10 cellular contexts compared by ENCODE assay signal in genomic region chr18:50644807-50645206, GRCh38.
DNase-seq lines count a peak whose midpoint lies in the region; ATAC-seq, FAIRE-seq and TF ChIP-seq lines count a peak whose summit lies in the region.
"Had no signal": no experiment of that assay in that cellular context is flagged by ENCODE, and none has a peak within 500 bp of the region (broad histone marks: within the 10 kb centered on the region; RNA-seq: fewer than 3 reads in every experiment).

No MANE protein-coding gene starts in this region.

- no peaks in the 10 kb centered on the region for H4K20me1 ChIP-seq in K562 (replicated peaks; ENCODE audit: control insufficient read depth, insufficient read depth, low read length)
- H4K20me1 ChIP-seq in HepG2 (ENCODE audit: insufficient read depth, low read length): no peaks in the 10 kb centered on the region

- no peaks in the 10 kb centered on the region for H3K36me3 Mint-ChIP-seq in stimulated activated effector memory CD8-positive, alpha-beta T cell treated with anti-CD3 and anti-CD28 coated beads, Interleukin-12 subunit alpha, Interleukin-12 subunit beta, amount 100 ng/mL, for 72 hours

- DNase-seq in GM06990 (ENCODE audit: extremely low read depth, insufficient read length) (no peak), M059J (ENCODE audit: low read depth) (peak; percentile 11), K562 (ENCODE audit: extremely low read depth in 1 of 4, low spot score in 3 of 4) (peak; percentile 8 to 24 (median 16)), HepG2 (ENCODE audit: low spot score) (peak; percentile 33), kidney glomerular epithelial cell (lab: John Stamatoyannopoulos, UW) (no peak), GM10248 (ENCODE audit: extremely low spot score) (no peak), hepatic stellate cell (ENCODE audit: low spot score) (no peak)
- DNase-seq in stimulated activated effector memory CD8-positive, alpha-beta T cell treated with anti-CD3 and anti-CD28 coated beads, Interleukin-12 subunit alpha, Interleukin-12 subunit beta, amount 100 ng/mL, for 72 hours (ENCODE audit: low spot score in 2 of 2): no peak
- DNase-seq: Peyer's patch, sigmoid colon had no signal

- H3K27ac Mint-ChIP-seq in stimulated activated effector memory CD8-positive, alpha-beta T cell treated with anti-CD3 and anti-CD28 coated beads, Interleukin-12 subunit alpha, Interleukin-12 subunit beta, amount 100 ng/mL, for 72 hours: no peak overlapping the region

- H3K9me1 ChIP-seq in K562 (ENCODE audit: control insufficient read depth, insufficient read depth, low read length): no peaks in the 10 kb centered on the region

- no peaks in the 10 kb centered on the region for H3K4me1 Mint-ChIP-seq in stimulated activated effector memory CD8-positive, alpha-beta T cell treated with anti-CD3 and anti-CD28 coated beads, Interleukin-12 subunit alpha, Interleukin-12 subunit beta, amount 100 ng/mL, for 72 hours

- peak; percentile 84 for ATAC-seq in K562
- ATAC-seq in HepG2: peak; percentile 99
- no peak for ATAC-seq in stimulated activated effector memory CD8-positive, alpha-beta T cell treated with anti-CD3 and anti-CD28 coated beads, Interleukin-12 subunit alpha, Interleukin-12 subunit beta, amount 100 ng/mL, for 72 hours

- TF ChIP-seq RAD21 in K562 (CRISPR knock-in tag; conservative IDR thresholded peaks at IDR 0.05 in 1 of 2, IDR thresholded peaks at IDR 0.05 in 1 of 2): no peak
- no peak for TF ChIP-seq RAD21 in HepG2 (CRISPR knock-in tag; IDR thresholded peaks at IDR 0.05)

- H3K4me2 ChIP-seq in K562 (ENCODE audit: insufficient read depth, low read length): no peak overlapping the region
- H3K4me2 ChIP-seq in HepG2 (ENCODE audit: low read depth, low read length): no peak overlapping the region

- no peak overlapping the region for H3K4me3 Mint-ChIP-seq in stimulated activated effector memory CD8-positive, alpha-beta T cell treated with anti-CD3 and anti-CD28 coated beads, Interleukin-12 subunit alpha, Interleukin-12 subunit beta, amount 100 ng/mL, for 72 hours

- in situ Hi-C loops in K562 (cut with MboI): no loop called here
- in situ Hi-C loops in HepG2 (cut with HindIII; ENCODE audit: extremely low pct_ligation_motif_present, low pct_unique_long_range_greater_than_20kb): loop anchor here (5.0 kb wide), 1 partner anchor 128 kb away; no protein-coding TSS in a partner anchor

- TF ChIP-seq POLR2A in K562 (conservative IDR thresholded peaks at IDR 0.05) (no peak), HepG2 (IDR thresholded peaks at IDR 0.05; ENCODE audit: insufficient read depth in 1 of 2, low read depth in 2 of 2, low read length in 2 of 2) (no peak)

- no peak for FAIRE-seq in K562 (lab: Jason Lieb, UNC)
- peak; percentile 63 for FAIRE-seq in HepG2 (lab: Jason Lieb, UNC)

- H3K79me2 ChIP-seq in K562 (ENCODE audit: control insufficient read depth, insufficient read depth, low read length) (no peaks in the 10 kb centered on the region), HepG2 (ENCODE audit: insufficient read depth, low read length) (no peaks in the 10 kb centered on the region)

- H3K4me1 ChIP-seq in K562 (replicated peaks in 1 of 2; ENCODE audit: control insufficient read depth in 2 of 2, insufficient read depth in 2 of 2, low read length in 2 of 2) (no peaks in the 10 kb centered on the region), HepG2 (ENCODE audit: insufficient read depth, low read length) (no peaks in the 10 kb centered on the region)
- H3K4me1 ChIP-seq: Peyer's patch had no signal

- H3K27ac ChIP-seq in K562 (ENCODE audit: extremely low read depth, low read depth, low read length) (no peak overlapping the region), HepG2 (ENCODE audit: extremely low read length, insufficient read depth, low read length) (no peak overlapping the region)
- H3K27ac ChIP-seq: Peyer's patch, sigmoid colon had no signal

- CTCF ChIA-PET in K562 (lab: Yijun Ruan, JAX; ENCODE audit: low intra/inter-chr PET ratio): no interaction called here
- CTCF ChIA-PET in HepG2 (lab: Yijun Ruan, JAX; ENCODE audit: low intra/inter-chr PET ratio, low total read pairs): interaction anchor here (1.9 kb wide), 1 partner anchor 138 kb away, joined by 7 read pairs; no protein-coding TSS in a partner anchor
- CTCF ChIA-PET in GM10248 (lab: Yijun Ruan, JAX): no interaction called here

- H3K36me3 ChIP-seq in GM06990 (ENCODE audit: control insufficient read depth, insufficient read depth, low read length) (no peaks in the 10 kb centered on the region), K562 (ENCODE audit: control insufficient read depth, insufficient read depth, low read length) (no peaks in the 10 kb centered on the region), HepG2 (replicated peaks in 1 of 2; ENCODE audit: control insufficient read depth in 1 of 2, insufficient read depth in 2 of 2, low read length in 2 of 2) (no peaks in the 10 kb centered on the region)
- H3K36me3 ChIP-seq: Peyer's patch, sigmoid colon had no signal

- no peak for TF ChIP-seq EP300 in K562 (IDR thresholded peaks at IDR 0.05; ENCODE audit: low read length)
- TF ChIP-seq EP300 in HepG2 (IDR thresholded peaks at IDR 0.05; ENCODE audit: low read depth in 2 of 2, low read length in 2 of 2): no peak
- TF ChIP-seq EP300 in HepG2 (CRISPR knock-in tag; IDR thresholded peaks at IDR 0.05; ENCODE audit: borderline replicate concordance): no peak

- no peak overlapping the region for H3K4me3 ChIP-seq in GM06990 (replicated peaks; ENCODE audit: low read depth, low read length)
- no peak overlapping the region for H3K4me3 ChIP-seq in K562
- H3K4me3 ChIP-seq in HepG2 (replicated peaks in 1 of 3; ENCODE audit: insufficient read depth in 1 of 3, low read depth in 2 of 3, low read length in 3 of 3): no peak overlapping the region
- H3K4me3 ChIP-seq: Peyer's patch, sigmoid colon had no signal

- H3K9me3 ChIP-seq in K562 (replicated peaks; ENCODE audit: control insufficient read depth, insufficient read depth, low read depth, low read length): no peaks in the 10 kb centered on the region
- H3K9me3 ChIP-seq in HepG2 (ENCODE audit: low read length): no peaks in the 10 kb centered on the region
- H3K9me3 ChIP-seq: Peyer's patch, sigmoid colon had no signal

- H2AFZ ChIP-seq in K562 (ENCODE audit: low read depth, low read length) (no peak overlapping the region), HepG2 (ENCODE audit: low read length) (no peak overlapping the region)

- TF ChIP-seq CTCF in GM06990 (IDR thresholded peaks at IDR 0.05; ENCODE audit: insufficient read depth, low read length, poor library complexity, severe bottlenecking) (peak; percentile 29), K562 (IDR thresholded peaks at IDR 0.05 in 2 of 3, conservative IDR thresholded peaks at IDR 0.05 in 1 of 3; ENCODE audit: insufficient read depth in 2 of 3, low read depth in 1 of 3, low read length in 3 of 3) (peak; percentile 38 to 54 (median 46); a peak in 4 of 6 replicates), HepG2 (CRISPR knock-in tag; IDR thresholded peaks at IDR 0.05) (peak; percentile 72), GM10248 (IDR thresholded peaks at IDR 0.05; ENCODE audit: control extremely low read depth, extremely low read depth, low read depth, missing control alignments) (no peak)

- WGBS in K562 (ENCODE audit: insufficient coverage, low coverage, missing lambda C conversion rate): 5% methylated on average over 10 of the region's 10 CpGs
- WGBS in HepG2 (ENCODE audit: low lambda C conversion rate): 35% methylated on average over 10 of the region's 10 CpGs

- POLR2A ChIA-PET in K562 (lab: Yijun Ruan, JAX) (no interaction called here), HepG2 (lab: Yijun Ruan, JAX) (no interaction called here), GM10248 (lab: Yijun Ruan, JAX) (no interaction called here)

- H3K9me3 Mint-ChIP-seq in stimulated activated effector memory CD8-positive, alpha-beta T cell treated with anti-CD3 and anti-CD28 coated beads, Interleukin-12 subunit alpha, Interleukin-12 subunit beta, amount 100 ng/mL, for 72 hours: no peaks in the 10 kb centered on the region

- intact Hi-C loops in K562 (cut with micrococcal nuclease) (no loop called here), HepG2 (cut with micrococcal nuclease; ENCODE audit: unreplicated experiment) (loop anchor here (1.0 to 5.0 kb wide), 2 partner anchors 137 to 138 kb away; no protein-coding TSS in a partner anchor)

- H3K9ac ChIP-seq in K562 (ENCODE audit: insufficient read depth in 1 of 2, low read depth in 2 of 2, low read length in 2 of 2) (no peak overlapping the region), HepG2 (ENCODE audit: insufficient read depth, low read depth, low read length) (no peak overlapping the region)

- no peaks in the 10 kb centered on the region; the same call in none of the 2 replicates for H3K27me3 ChIP-seq in GM06990 (replicated peaks; ENCODE audit: control insufficient read depth, insufficient read depth, low read length)
- H3K27me3 ChIP-seq in K562 (ENCODE audit: control insufficient read depth in 2 of 2, insufficient read depth in 2 of 2, low read length in 2 of 2): no peaks in the 10 kb centered on the region
- no peaks in the 10 kb centered on the region for H3K27me3 ChIP-seq in HepG2 (ENCODE audit: control insufficient read depth in 1 of 2, insufficient read depth in 2 of 2, low read length in 2 of 2)
- H3K27me3 ChIP-seq: Peyer's patch, sigmoid colon had no signal

- BruUV-seq in K562 (replicated peaks; lab: Mats Ljungman, UMichigan): no TSS peak
- no TSS peak for BruUV-seq in HepG2 (replicated peaks; lab: Mats Ljungman, UMichigan)

TF ChIP-seq in K562, 482 proteins besides CTCF, POLR2A, EP300 and RAD21 (continues in another document):
- TF ChIP-seq ZFP30 (CRISPR knock-in tag; IDR thresholded peaks at IDR 0.05; ENCODE audit: borderline replicate concordance) (no peak), MTF1 (CRISPR knock-in tag; IDR thresholded peaks at IDR 0.05; ENCODE audit: borderline replicate concordance) (no peak), EGR1 (conservative IDR thresholded peaks at IDR 0.05) (0 out of 2 replicates have a peak, but pooled peaks have one; percentile 25)

TF ChIP-seq in HepG2, 621 proteins besides CTCF, POLR2A, EP300 and RAD21:
- TF ChIP-seq GATAD2A (CRISPR knock-in tag; IDR thresholded peaks at IDR 0.05) (no peak), ATF7-NPFF (CRISPR knock-in tag; IDR thresholded peaks at IDR 0.05; ENCODE audit: low read depth) (no peak), DNMT1 (CRISPR knock-in tag; IDR thresholded peaks at IDR 0.05) (no peak), SMC3 (IDR thresholded peaks at IDR 0.05; ENCODE audit: low read length) (peak; percentile 41; the same call in 1 of the 2 replicates), STAG1 (CRISPR knock-in tag; IDR thresholded peaks at IDR 0.05) (peak; percentile 58), STAT5B (CRISPR knock-in tag; IDR thresholded peaks at IDR 0.05) (no peak)

Comparison
In these comparisons a context has a peak if more than half of its experiments do, and no peak if none do; other contexts are left out.
1. DNase-seq: peak in M059J (single experiment), K562 (4 of 4) and HepG2 (single experiment); none in GM06990 (single experiment), kidney glomerular epithelial cell (single experiment), stimulated activated effector memory CD8-positive, alpha-beta T cell treated with anti-CD3 and anti-CD28 coated beads, Interleukin-12 subunit alpha, Interleukin-12 subunit beta, amount 100 ng/mL, for 72 hours (0 of 2), GM10248 (single experiment) and hepatic stellate cell (single experiment).